In genomic region chr15:78069630-78070029, GRCh38 we compare ENCODE assay signal across 1 cellular context.
TF ChIP-seq lines count a peak whose summit lies in the region.

No MANE protein-coding gene starts in this region.

TF ChIP-seq in K562, 482 proteins besides CTCF, POLR2A, EP300 and RAD21 (continued from another document):
- TF ChIP-seq, protein P1, sequence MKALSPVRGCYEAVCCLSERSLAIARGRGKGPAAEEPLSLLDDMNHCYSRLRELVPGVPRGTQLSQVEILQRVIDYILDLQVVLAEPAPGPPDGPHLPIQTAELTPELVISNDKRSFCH (CRISPR knock-in tag; IDR thresholded peaks at IDR 0.05) = no peak
- TF ChIP-seq, protein P1 (tag; IDR thresholded peaks at IDR 0.05) = no peak
- TF ChIP-seq NR2C1 (IDR thresholded peaks at IDR 0.05) (no peak), NR2C1 (tag; IDR thresholded peaks at IDR 0.05) (no peak), REST (CRISPR knock-in tag; IDR thresholded peaks at IDR 0.05; ENCODE audit: low read depth) (no peak), ZNF444 (CRISPR knock-in tag; IDR thresholded peaks at IDR 0.05) (no peak), SRSF1 (IDR thresholded peaks at IDR 0.05; ENCODE audit: low read depth, low read length) (no peak), ASH1L (IDR thresholded peaks at IDR 0.05; ENCODE audit: borderline replicate concordance, low read depth, partially characterized antibody) (no peak), GTF2A2 (tag; IDR thresholded peaks at IDR 0.05) (no peak), FOXA3 (CRISPR knock-in tag; conservative IDR thresholded peaks at IDR 0.05 in 1 of 2, IDR thresholded peaks at IDR 0.05 in 1 of 2) (no peak), NONO (IDR thresholded peaks at IDR 0.05; ENCODE audit: low read depth in 2 of 2, low read length in 1 of 2) (no peak), ZNF766 (CRISPR knock-in tag; conservative IDR thresholded peaks at IDR 0.05) (no peak), ZNF146 (CRISPR knock-in tag; IDR thresholded peaks at IDR 0.05; ENCODE audit: unreplicated experiment) (no peak)
